14 cellular contexts compared by ENCODE assay signal in genomic region chr2:39530423-39530866, GRCh38.
A peak's percentile ranks its signal among the peaks of the same experiment; 100 is the strongest.
DNase-seq lines count a peak whose midpoint lies in the region; ATAC-seq and TF ChIP-seq lines count a peak whose summit lies in the region.
"Had no signal": no experiment of that assay in that cellular context is flagged by ENCODE, and none has a peak within 500 bp of the region (broad histone marks: within the 10 kb centered on the region; RNA-seq: fewer than 3 reads in every experiment).

No MANE protein-coding gene starts in this region.

- TF ChIP-seq EP300 in esophagus muscularis mucosa (IDR thresholded peaks at IDR 0.05), result no peak

- H3K4me3 Mint-ChIP-seq in stimulated activated effector memory CD8-positive, alpha-beta T cell treated with anti-CD3 and anti-CD28 coated beads, Interleukin-12 subunit alpha, Interleukin-12 subunit beta, amount 100 ng/mL, for 72 hours, result no peak overlapping the region

- DNase-seq in ELR (ENCODE audit: low read depth) (peak; percentile 87), esophagus muscularis mucosa (ENCODE audit: extremely low spot score) (peak; percentile 5), renal cortical epithelial cell (ENCODE audit: low read depth) (peak; percentile 74)
- no peak for DNase-seq in stimulated activated effector memory CD8-positive, alpha-beta T cell treated with anti-CD3 and anti-CD28 coated beads, Interleukin-12 subunit alpha, Interleukin-12 subunit beta, amount 100 ng/mL, for 72 hours (ENCODE audit: low spot score in 2 of 2)
- DNase-seq: Kasumi-1; left lung; nucleus accumbens; stimulated activated CD4-positive, alpha-beta T cell treated with anti-CD3 and anti-CD28 coated beads, Interleukin-4, amount 100 ng/mL, for 24 hours; T-helper 1 cell; testis had no signal

- WGBS in esophagus muscularis mucosa, result 5% methylated on average over 1 of the region's 1 CpG

- no peak for TF ChIP-seq POLR2A in esophagus muscularis mucosa (IDR thresholded peaks at IDR 0.05; ENCODE audit: low read depth)

- ATAC-seq in GM18861 (IDR thresholded peaks at IDR 0.05; ENCODE audit: unreplicated experiment) (no peak), GM19397 (IDR thresholded peaks at IDR 0.05; ENCODE audit: unreplicated experiment) (no peak), HG02852 (IDR thresholded peaks at IDR 0.05; ENCODE audit: unreplicated experiment) (no peak)
- no peak for ATAC-seq in stimulated activated effector memory CD8-positive, alpha-beta T cell treated with anti-CD3 and anti-CD28 coated beads, Interleukin-12 subunit alpha, Interleukin-12 subunit beta, amount 100 ng/mL, for 72 hours
- ATAC-seq: left lung had no signal

- no peaks in the 10 kb centered on the region for H3K4me1 Mint-ChIP-seq in stimulated activated effector memory CD8-positive, alpha-beta T cell treated with anti-CD3 and anti-CD28 coated beads, Interleukin-12 subunit alpha, Interleukin-12 subunit beta, amount 100 ng/mL, for 72 hours

- intact Hi-C loops in esophagus muscularis mucosa (cut with DNase I), result no loop called here

- H3K27me3 ChIP-seq in esophagus muscularis mucosa, result no peaks in the 10 kb centered on the region
- H3K27me3 ChIP-seq: left lung, testis had no signal

- H3K9me3 ChIP-seq in esophagus muscularis mucosa, result no peaks in the 10 kb centered on the region
- H3K9me3 ChIP-seq: left lung, testis had no signal

- H3K4me3 ChIP-seq in esophagus muscularis mucosa, result no peak overlapping the region
- H3K4me3 ChIP-seq: left lung, testis had no signal

- H3K36me3 Mint-ChIP-seq in stimulated activated effector memory CD8-positive, alpha-beta T cell treated with anti-CD3 and anti-CD28 coated beads, Interleukin-12 subunit alpha, Interleukin-12 subunit beta, amount 100 ng/mL, for 72 hours, result no peaks in the 10 kb centered on the region

- H3K27ac ChIP-seq in esophagus muscularis mucosa (replicated peaks in 1 of 4), result no peak overlapping the region
- H3K27ac ChIP-seq: left lung, testis had no signal

- no peaks in the 10 kb centered on the region for H3K9me3 Mint-ChIP-seq in stimulated activated effector memory CD8-positive, alpha-beta T cell treated with anti-CD3 and anti-CD28 coated beads, Interleukin-12 subunit alpha, Interleukin-12 subunit beta, amount 100 ng/mL, for 72 hours

- H3K27ac Mint-ChIP-seq in stimulated activated effector memory CD8-positive, alpha-beta T cell treated with anti-CD3 and anti-CD28 coated beads, Interleukin-12 subunit alpha, Interleukin-12 subunit beta, amount 100 ng/mL, for 72 hours, result no peak overlapping the region

- H3K4me1 ChIP-seq in esophagus muscularis mucosa, result peaks cover 7 to 15% (median 14%) of the 10 kb centered on the region in 4 donors
- H3K4me1 ChIP-seq: testis had no signal

- no peak for TF ChIP-seq CTCF in esophagus muscularis mucosa (IDR thresholded peaks at IDR 0.05)

- no peaks in the 10 kb centered on the region for H3K36me3 ChIP-seq in esophagus muscularis mucosa
- H3K36me3 ChIP-seq: left lung had no signal

TF ChIP-seq in PFSK-1, 5 proteins besides CTCF, POLR2A, EP300 and RAD21:
- TF ChIP-seq SIN3A (IDR thresholded peaks at IDR 0.05; ENCODE audit: borderline replicate concordance, insufficient read depth, low read length) (0 out of 2 replicates have a peak, but pooled peaks have one; percentile 31), POLR2AphosphoS5 (IDR thresholded peaks at IDR 0.05; ENCODE audit: low read depth, low read length) (0 out of 2 replicates have a peak, but pooled peaks have one; percentile 36), TAF1 (IDR thresholded peaks at IDR 0.05; ENCODE audit: borderline replicate concordance, insufficient read depth, low read length) (no peak)

Comparison
In these comparisons a context has a peak if more than half of its experiments do, and no peak if none do; other contexts are left out.
1. DNase-seq: peak in ELR (single experiment), esophagus muscularis mucosa (single experiment) and renal cortical epithelial cell (single experiment); none in stimulated activated effector memory CD8-positive, alpha-beta T cell treated with anti-CD3 and anti-CD28 coated beads, Interleukin-12 subunit alpha, Interleukin-12 subunit beta, amount 100 ng/mL, for 72 hours (0 of 2).